8 cellular contexts compared by ENCODE assay signal in genomic region chr5:56950626-56951130, GRCh38. TPM values are rescaled to one million over a fixed set of nuclear protein-coding genes. Genes with fewer than 3 reads are reported as not detected.
DNase-seq lines count a peak whose midpoint lies in the region; ATAC-seq, FAIRE-seq and TF ChIP-seq lines count a peak whose summit lies in the region.

No MANE protein-coding gene starts in this region.

- TF ChIP-seq RAD21 in HepG2 (CRISPR knock-in tag; IDR thresholded peaks at IDR 0.05) = no peak

- H3K27ac ChIP-seq in dorsolateral prefrontal cortex (peak overlapping the region in 57 of 59 donors; percentile 0 to 95 (median 86)), HepG2 (ENCODE audit: extremely low read length, insufficient read depth, low read length) (peak overlapping the region; percentile 72)

- TF ChIP-seq CTCF in NB4 (IDR thresholded peaks at IDR 0.05; ENCODE audit: low read depth, low read length) = no peak
- peak in 3 of 56 donors; percentile 9 to 14 (median 11) for TF ChIP-seq CTCF in dorsolateral prefrontal cortex (IDR thresholded peaks at IDR 0.05 in 54 of 56, conservative IDR thresholded peaks at IDR 0.05 in 2 of 56; ENCODE audit: low read depth in 1 of 56, partially characterized antibody in 56 of 56)
- no peak for TF ChIP-seq CTCF in HepG2 (CRISPR knock-in tag; IDR thresholded peaks at IDR 0.05)

- POLR2A ChIA-PET in HepG2 (lab: Yijun Ruan, JAX) = interaction anchor here (0.9 to 2.8 kb wide), 7 partner anchors 11 to 223 kb away, joined by 3 to 25 read pairs (median 6); partner anchors contain the start of genes GPBP1 and SETD9

- DNase-seq in H7 (peak; percentile 68), NB4 (ENCODE audit: low read depth) (peak; percentile 86), dorsolateral prefrontal cortex (peak; percentile 19 to 67 (median 43)), HepG2 (ENCODE audit: low spot score) (peak; percentile 3), NCI-H510A treated with DMSO at 0.1 percent for 48 hours (lab: John Stamatoyannopoulos, UW) (no peak)
- peak; percentile 56 to 67 for DNase-seq in activated CD4-positive, alpha-beta T cell treated with anti-CD3 and anti-CD28 coated beads, Interleukin-2, amount 50 U/mL, for 48 hours
- peak; percentile 62 for DNase-seq in stimulated activated CD4-positive, alpha-beta T cell treated with anti-CD3 and anti-CD28 coated beads, Interleukin-4, amount 100 ng/mL, for 1 hour

- H3K4me1 ChIP-seq in HepG2 (ENCODE audit: insufficient read depth, low read length) = peaks cover 31% of the 10 kb centered on the region

- peaks cover 10% of the 10 kb centered on the region; the same call in 1 of the 2 replicates for H3K27me3 ChIP-seq in H7 (ENCODE audit: control insufficient read depth, insufficient read depth, low read length)
- no peaks in the 10 kb centered on the region for H3K27me3 ChIP-seq in dorsolateral prefrontal cortex
- no peaks in the 10 kb centered on the region; a peak in 1 of 5 replicates for H3K27me3 ChIP-seq in HepG2 (ENCODE audit: control insufficient read depth in 1 of 2, insufficient read depth in 2 of 2, low read length in 2 of 2)

- no peak overlapping the region for H2AFZ ChIP-seq in HepG2 (ENCODE audit: low read length)

- no peaks in the 10 kb centered on the region for H3K9me3 ChIP-seq in HepG2 (ENCODE audit: low read length)

- H3K4me3 ChIP-seq in H7 (ENCODE audit: insufficient read depth, low read depth, low read length) (peak overlapping the region; percentile 78), NB4 (ENCODE audit: low read depth, low read length) (peak overlapping the region; percentile 61), dorsolateral prefrontal cortex (peak overlapping the region; percentile 65 to 98 (median 83)), HepG2 (replicated peaks in 1 of 3; ENCODE audit: insufficient read depth in 1 of 3, low read depth in 2 of 3, low read length in 3 of 3) (peak overlapping the region; percentile 90 to 95 (median 91))

- intact Hi-C loops in dorsolateral prefrontal cortex (cut with DNase I) (loop anchor here in 1 of 2 donors (1.0 to 5.0 kb wide), 2 partner anchors 41 to 958 kb away; partner anchors contain the start of genes IL6ST and SETD9), HepG2 (cut with micrococcal nuclease; ENCODE audit: unreplicated experiment) (loop anchor here (2.0 to 5.0 kb wide), 2 partner anchors 38 to 132 kb away; no protein-coding TSS in a partner anchor)

- H3K4me2 ChIP-seq in HepG2 (ENCODE audit: low read depth, low read length) = peak overlapping the region; percentile 89

- ATAC-seq in HepG2 = peak; percentile 54

- 3% methylated on average over 28 of the region's 34 CpGs for WGBS in HepG2 (ENCODE audit: low lambda C conversion rate)

- in situ Hi-C loops in HepG2 (cut with HindIII; ENCODE audit: extremely low pct_ligation_motif_present, low pct_unique_long_range_greater_than_20kb) = loop anchor here (25.0 kb wide), 1 partner anchor 187 kb away; no protein-coding TSS in a partner anchor

- TF ChIP-seq POLR2A in NB4 (IDR thresholded peaks at IDR 0.05; ENCODE audit: extremely low read depth, insufficient read length) = no peak
- TF ChIP-seq POLR2A in HepG2 (IDR thresholded peaks at IDR 0.05; ENCODE audit: insufficient read depth in 1 of 2, low read depth in 2 of 2, low read length in 2 of 2) = no peak

- CTCF ChIA-PET in HepG2 (lab: Yijun Ruan, JAX; ENCODE audit: low intra/inter-chr PET ratio, low total read pairs) = no interaction called here

- TF ChIP-seq EP300 in HepG2 (IDR thresholded peaks at IDR 0.05; ENCODE audit: low read depth in 2 of 2, low read length in 2 of 2) (no peak), HepG2 (CRISPR knock-in tag; IDR thresholded peaks at IDR 0.05; ENCODE audit: borderline replicate concordance) (no peak)

- H3K36me3 ChIP-seq in H7 (replicated peaks; ENCODE audit: control insufficient read depth, insufficient read depth, low read length) = peaks cover 2% of the 10 kb centered on the region
- peaks cover 1 to 11% of the 10 kb centered on the region in 2 experiments; a peak in 2 of 5 replicates for H3K36me3 ChIP-seq in HepG2 (replicated peaks in 1 of 2; ENCODE audit: control insufficient read depth in 1 of 2, insufficient read depth in 2 of 2, low read length in 2 of 2)

- H4K20me1 ChIP-seq in HepG2 (ENCODE audit: insufficient read depth, low read length) = 0 out of 2 replicates have a peak, but pooled peaks cover 7% of the 10 kb centered on the region

- BruUV-seq in HepG2 (replicated peaks; lab: Mats Ljungman, UMichigan) = no TSS peak

- peak; percentile 70 for FAIRE-seq in G401.6 (lab: Jason Lieb, UNC)
- peak; percentile 36 for FAIRE-seq in HepG2 (lab: Jason Lieb, UNC)

- H3K79me2 ChIP-seq in HepG2 (ENCODE audit: insufficient read depth, low read length) = peaks cover 23% of the 10 kb centered on the region

- H3K9ac ChIP-seq in HepG2 (ENCODE audit: insufficient read depth, low read depth, low read length) = peak overlapping the region; percentile 83

TF ChIP-seq in HepG2, 621 proteins besides CTCF, POLR2A, EP300 and RAD21 (continues in another document):
- TF ChIP-seq NFE2L1 (CRISPR knock-in tag; IDR thresholded peaks at IDR 0.05; ENCODE audit: borderline replicate concordance) = no peak
- TF ChIP-seq ZNF333 (CRISPR knock-in tag; IDR thresholded peaks at IDR 0.05; ENCODE audit: borderline replicate concordance) = no peak
- TF ChIP-seq SIN3A (IDR thresholded peaks at IDR 0.05; ENCODE audit: borderline replicate concordance, low read depth, low read length) = no peak
- TF ChIP-seq KDM2A (CRISPR knock-in tag; IDR thresholded peaks at IDR 0.05; ENCODE audit: borderline replicate concordance, low read depth) = peak; percentile 47; the same call in 1 of the 2 replicates
- TF ChIP-seq ZNF292 (CRISPR knock-in tag; IDR thresholded peaks at IDR 0.05; ENCODE audit: borderline replicate concordance, low read depth) = peak; percentile 61; the same call in 1 of the 2 replicates
- no peak for TF ChIP-seq IRF2 (CRISPR knock-in tag; IDR thresholded peaks at IDR 0.05)
- no peak for TF ChIP-seq TBP (CRISPR knock-in tag; IDR thresholded peaks at IDR 0.05)

RNA-seq across cellular contexts. Expression of gene MIER3, which starts 1.2 kb away (rescaled TPM):
- total RNA-seq in H7 (2014; rRNA removed; shearing (Covaris generic)) = 22.0 and 26.0 TPM in 2 replicates
- total RNA-seq in dorsolateral prefrontal cortex = 10 to 100 TPM; 13.7 to 33.5 (median 22.7) TPM
- 38.8 and 63.5 TPM in 2 replicates for total RNA-seq in HepG2 (2016; rRNA removed; fragmentation: Illumina TruSeq; extraction: Trizol)
- 1.1 and 2.4 TPM in 2 replicates for total RNA-seq in HepG2 (2016; cell fraction: cytosol; rRNA removed; fragmentation: Illumina TruSeq; extraction: Trizol; ENCODE audit: low read depth)
- total RNA-seq in HepG2 (2016; cell fraction: insoluble cytoplasmic fraction; rRNA removed; fragmentation: Illumina TruSeq; extraction: Trizol) = 40.3 and 58.9 TPM in 2 replicates
- total RNA-seq in HepG2 (2016; cell fraction: membrane; rRNA removed; fragmentation: Illumina TruSeq; extraction: Trizol) = 5.6 and 8.3 TPM in 2 replicates
- total RNA-seq in HepG2 (2016; cell fraction: nucleus; rRNA removed; fragmentation: Illumina TruSeq; extraction: Trizol) = 35.4 TPM in 2 replicates
- 11.8 and 14.6 TPM in 2 replicates for polyA plus RNA-seq in HepG2 (2011; rRNA removed)
- polyA plus RNA-seq in HepG2 (2011; cell fraction: cytosol; rRNA removed) = 5.4 and 7.9 TPM in 2 replicates
- 13.5 and 15.5 TPM in 2 replicates for polyA plus RNA-seq in HepG2 (2011; cell fraction: nucleus; rRNA removed)
- 9.6 and 15.3 TPM in 2 replicates for polyA plus RNA-seq in HepG2 (2012)
- polyA plus RNA-seq in HepG2 (2016; cell fraction: cytosol; fragmentation: Illumina TruSeq; extraction: Trizol; ENCODE audit: low read depth) = 0.28 and 0.40 TPM in 2 replicates
- polyA plus RNA-seq in HepG2 (2016; cell fraction: insoluble cytoplasmic fraction; fragmentation: Illumina TruSeq; extraction: Trizol; ENCODE audit: low read depth) = 20.4 and 22.1 TPM in 2 replicates
- 2.0 and 2.5 TPM in 2 replicates for polyA plus RNA-seq in HepG2 (2016; cell fraction: membrane; fragmentation: Illumina TruSeq; extraction: Trizol; ENCODE audit: low read depth)
- polyA plus RNA-seq in HepG2 (2016; cell fraction: nucleus; fragmentation: Illumina TruSeq; extraction: Trizol; ENCODE audit: insufficient read depth, low read depth) = 33.9 and 37.6 TPM in 2 replicates
- 25.7 and 34.6 TPM in 2 replicates for polyA minus RNA-seq in HepG2 (2011; rRNA and poly(A)+ RNA removed; ENCODE audit: low replicate concordance)
- 17.3 and 18.2 TPM in 2 replicates for polyA minus RNA-seq in HepG2 (2011; cell fraction: cytosol; rRNA and poly(A)+ RNA removed)
- polyA minus RNA-seq in HepG2 (2011; cell fraction: nucleus; rRNA and poly(A)+ RNA removed) = 30.4 and 37.5 TPM in 2 replicates

RNA-seq across cellular contexts. Expression of gene SETD9, which starts 41.3 kb away (rescaled TPM):
- 10.1 and 14.4 TPM in 2 replicates for total RNA-seq in H7 (2014; rRNA removed; shearing (Covaris generic))
- total RNA-seq in dorsolateral prefrontal cortex = 10 to 100 TPM in 3 of 120 experiments, 1 to 10 TPM in 117; 1.8 to 16.2 (median 5.6) TPM
- total RNA-seq in HepG2 (2016; rRNA removed; fragmentation: Illumina TruSeq; extraction: Trizol) = 14.6 and 17.8 TPM in 2 replicates
- 29.5 and 30.1 TPM in 2 replicates for total RNA-seq in HepG2 (2016; cell fraction: cytosol; rRNA removed; fragmentation: Illumina TruSeq; extraction: Trizol; ENCODE audit: low read depth)
- 15.1 and 15.7 TPM in 2 replicates for total RNA-seq in HepG2 (2016; cell fraction: insoluble cytoplasmic fraction; rRNA removed; fragmentation: Illumina TruSeq; extraction: Trizol)
- total RNA-seq in HepG2 (2016; cell fraction: membrane; rRNA removed; fragmentation: Illumina TruSeq; extraction: Trizol) = 29.7 and 31.0 TPM in 2 replicates
- 12.8 and 14.0 TPM in 2 replicates for total RNA-seq in HepG2 (2016; cell fraction: nucleus; rRNA removed; fragmentation: Illumina TruSeq; extraction: Trizol)
- polyA plus RNA-seq in HepG2 (2011; rRNA removed) = 4.8 and 5.5 TPM in 2 replicates
- polyA plus RNA-seq in HepG2 (2011; cell fraction: cytosol; rRNA removed) = 2.7 and 3.0 TPM in 2 replicates
- 1.7 and 2.6 TPM in 2 replicates for polyA plus RNA-seq in HepG2 (2011; cell fraction: nucleus; rRNA removed)
- 5.7 and 6.0 TPM in 2 replicates for polyA plus RNA-seq in HepG2 (2012)
- 25.5 and 31.1 TPM in 2 replicates for polyA plus RNA-seq in HepG2 (2016; cell fraction: cytosol; fragmentation: Illumina TruSeq; extraction: Trizol; ENCODE audit: low read depth)
- polyA plus RNA-seq in HepG2 (2016; cell fraction: insoluble cytoplasmic fraction; fragmentation: Illumina TruSeq; extraction: Trizol; ENCODE audit: low read depth) = 12.3 and 13.7 TPM in 2 replicates
- polyA plus RNA-seq in HepG2 (2016; cell fraction: membrane; fragmentation: Illumina TruSeq; extraction: Trizol; ENCODE audit: low read depth) = 23.9 and 28.6 TPM in 2 replicates
- 15.5 and 17.4 TPM in 2 replicates for polyA plus RNA-seq in HepG2 (2016; cell fraction: nucleus; fragmentation: Illumina TruSeq; extraction: Trizol; ENCODE audit: insufficient read depth, low read depth)
- polyA minus RNA-seq in HepG2 (2011; rRNA and poly(A)+ RNA removed; ENCODE audit: low replicate concordance) = 2.7 TPM in 2 replicates
- polyA minus RNA-seq in HepG2 (2011; cell fraction: cytosol; rRNA and poly(A)+ RNA removed) = 3.3 and 4.5 TPM in 2 replicates
- 8.5 and 9.9 TPM in 2 replicates for polyA minus RNA-seq in HepG2 (2011; cell fraction: nucleus; rRNA and poly(A)+ RNA removed)
